ENCODE assay signal across 8 cellular contexts in the genomic region with DNA sequence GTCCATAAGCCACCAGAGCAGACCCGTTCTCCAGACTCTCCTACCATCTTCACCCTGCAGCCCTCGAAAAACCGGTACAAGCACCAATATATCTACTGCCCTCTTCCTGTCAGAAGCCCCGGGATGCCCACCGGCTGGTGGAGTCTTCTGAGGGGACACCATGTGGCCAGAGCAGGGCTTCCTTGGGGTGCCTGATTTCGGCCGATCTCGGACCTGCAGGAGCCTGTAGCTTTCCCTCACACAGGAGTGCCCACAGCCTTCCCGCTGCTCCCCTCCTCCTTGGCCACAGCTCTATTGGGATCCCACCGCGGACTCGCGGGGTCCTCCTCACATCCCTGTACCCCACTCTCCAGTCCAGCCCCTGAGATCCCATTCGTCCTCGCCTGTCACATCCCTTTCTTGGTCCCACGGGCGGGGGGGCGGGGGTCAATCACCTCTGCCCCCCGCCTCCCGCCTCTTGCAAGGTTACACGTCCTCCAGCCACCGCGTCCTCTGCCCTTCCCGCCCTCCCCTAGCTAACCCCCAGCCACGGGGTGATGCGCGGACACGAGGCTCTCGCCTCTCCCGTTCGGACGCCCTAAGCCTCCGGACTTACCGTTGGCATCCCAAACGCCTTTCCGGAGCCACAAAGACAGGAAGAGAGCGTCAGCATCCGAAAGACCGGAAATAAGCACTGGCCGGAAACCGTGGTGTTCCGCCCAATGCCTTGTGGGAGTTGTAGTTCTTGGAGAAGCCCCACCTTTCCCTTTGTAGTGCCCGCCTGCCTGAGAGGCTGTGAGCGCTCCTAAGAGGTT. TPM values are rescaled to one million over a fixed set of nuclear protein-coding genes. Genes with fewer than 3 reads are reported as not detected.
DNase-seq lines count a peak whose midpoint lies in the region; ATAC-seq and TF ChIP-seq lines count a peak whose summit lies in the region.

A gene (minus strand): TSS at position 659 of the 794 bp plus-strand sequence. CDS start 784 bp downstream, outside the sequence.

- peak within 1 kb of the TSS; percentile 48 for H3K27ac ChIP-seq in HCT116 (ENCODE audit: low read depth, low read length)
- peak within 1 kb of the TSS; percentile 54; the same call in 1 of the 2 replicates for H3K27ac ChIP-seq in SK-N-MC
- peak within 1 kb of the TSS; percentile 68 for H3K27ac ChIP-seq in osteoblast (ENCODE audit: low read depth, low read length)
- H3K27ac ChIP-seq in thoracic aorta = peak within 1 kb of the TSS; percentile 64 to 77

- RAD21 ChIA-PET in HCT116 (lab: Charles Lee; ENCODE audit: low non-redundant PET in 1 of 2, low total read pairs in 2 of 2, uncharacterized antibody in 2 of 2, unreplicated experiment in 2 of 2) = no interaction called here

- H3K4me2 ChIP-seq in HCT116 (ENCODE audit: low read length) (peak within 1 kb of the TSS; percentile 92), osteoblast (ENCODE audit: insufficient read depth, low read length) (peak within 1 kb of the TSS; percentile 99)

- H2AFZ ChIP-seq in HCT116 (ENCODE audit: low read depth, low read length, poor library complexity, severe bottlenecking) (peak within 1 kb of the TSS; percentile 16), osteoblast (ENCODE audit: low read length) (peak within 1 kb of the TSS; percentile 89)

- peak; percentile 62 for TF ChIP-seq POLR2A in HCT116 (IDR thresholded peaks at IDR 0.05; ENCODE audit: borderline replicate concordance, extremely low read depth, insufficient read depth, insufficient read length)

- peaks cover 35% of the 10 kb centered on the region for H3K4me1 Mint-ChIP-seq in activated naive CD4-positive, alpha-beta T cell treated with anti-CD3 and anti-CD28 coated beads, Interleukin-2, amount 50 U/mL, for 24 hours

- H3K9ac ChIP-seq in HCT116 (ENCODE audit: low read length) (peak within 1 kb of the TSS; percentile 68), SK-N-MC (ENCODE audit: insufficient read length) (peak within 1 kb of the TSS; percentile 80)

- BruUV-seq in HCT116 (replicated peaks; lab: Mats Ljungman, UMichigan) = no TSS peak

- H4K20me1 ChIP-seq in HCT116 (ENCODE audit: insufficient read depth) = no peaks in the 10 kb centered on the region
- H4K20me1 ChIP-seq in osteoblast (ENCODE audit: insufficient read depth, low read length) = peaks cover 15% of the 10 kb centered on the region

- intact Hi-C loops in HCT116 (cut with micrococcal nuclease) = loop anchor here (2.0 kb wide), 1 partner anchor 34 kb away; a partner anchor contains a TSS

- no peaks in the 10 kb centered on the region for H3K9me3 Mint-ChIP-seq in activated naive CD4-positive, alpha-beta T cell treated with anti-CD3 and anti-CD28 coated beads, Interleukin-2, amount 50 U/mL, for 24 hours

- peak within 1 kb of the TSS; percentile 91 for H3K27ac Mint-ChIP-seq in activated naive CD4-positive, alpha-beta T cell treated with anti-CD3 and anti-CD28 coated beads, Interleukin-2, amount 50 U/mL, for 24 hours

- H3K27me3 ChIP-seq in HCT116 (ENCODE audit: insufficient read depth, low read length) (no peaks in the 10 kb centered on the region), osteoblast (ENCODE audit: insufficient read depth, low read length) (peaks cover 6% of the 10 kb centered on the region), thoracic aorta (replicated peaks; ENCODE audit: insufficient read depth) (no peaks in the 10 kb centered on the region)

- CTCF ChIA-PET in HCT116 (lab: Charles Lee) = interaction anchor here (0.7 kb wide), 1 partner anchor 8 kb away, joined by 3 read pairs; no protein-coding TSS in a partner anchor

- H3K36me3 Mint-ChIP-seq in activated naive CD4-positive, alpha-beta T cell treated with anti-CD3 and anti-CD28 coated beads, Interleukin-2, amount 50 U/mL, for 24 hours = peaks cover 15% of the 10 kb centered on the region

- H3K79me2 ChIP-seq in HCT116 (ENCODE audit: insufficient read depth, low read length) (peaks cover 20% of the 10 kb centered on the region), osteoblast (ENCODE audit: insufficient read depth, low read length) (peaks cover 35% of the 10 kb centered on the region)

- H3K9me2 ChIP-seq in HCT116 (ENCODE audit: insufficient read depth) = no peaks in the 10 kb centered on the region

- no peak for TF ChIP-seq CTCF in HCT116 (IDR thresholded peaks at IDR 0.05 in 2 of 3, conservative IDR thresholded peaks at IDR 0.05 in 1 of 3; ENCODE audit: borderline replicate concordance in 1 of 3, insufficient read depth in 1 of 3, low read depth in 2 of 3, low read length in 2 of 3)
- TF ChIP-seq CTCF in osteoblast (IDR thresholded peaks at IDR 0.05; ENCODE audit: extremely low read depth, low read depth, low read length) = no peak
- no peak for TF ChIP-seq CTCF in thoracic aorta (IDR thresholded peaks at IDR 0.05)

- POLR2A ChIA-PET in HCT116 (lab: Charles Lee) = no interaction called here

- no peaks in the 10 kb centered on the region for H3K27me3 Mint-ChIP-seq in activated naive CD4-positive, alpha-beta T cell treated with anti-CD3 and anti-CD28 coated beads, Interleukin-2, amount 50 U/mL, for 24 hours

- ATAC-seq in HCT116 (peak; percentile 94), thoracic aorta (ENCODE audit: insufficient number of reproducible peaks, low FRiP score, low read depth) (peak; percentile 89)

- H3K4me3 Mint-ChIP-seq in activated naive CD4-positive, alpha-beta T cell treated with anti-CD3 and anti-CD28 coated beads, Interleukin-2, amount 50 U/mL, for 24 hours = peak within 1 kb of the TSS; percentile 94

- H3K4me1 ChIP-seq in HCT116 (ENCODE audit: control insufficient read depth in 1 of 2, insufficient read depth in 2 of 2, low read length in 2 of 2) (peaks cover 4 to 11% of the 10 kb centered on the region in 2 experiments; a peak in 2 of 4 replicates), osteoblast (ENCODE audit: insufficient read depth, low read length) (peaks cover 8% of the 10 kb centered on the region), thoracic aorta (ENCODE audit: control insufficient read depth in 1 of 2, low read depth in 2 of 2) (peaks cover 15 to 16% of the 10 kb centered on the region in 2 donors)

- H3K4me3 ChIP-seq in HCT116 (replicated peaks in 1 of 2; ENCODE audit: low read depth in 1 of 2, low read length in 2 of 2) (peak within 1 kb of the TSS; percentile 79), SK-N-MC (peak within 1 kb of the TSS; percentile 93), osteoblast (ENCODE audit: insufficient read depth, low read length) (peak within 1 kb of the TSS; percentile 92), thoracic aorta (peak within 1 kb of the TSS; percentile 86)

- H3K9me3 ChIP-seq in HCT116 (ENCODE audit: control insufficient read depth in 1 of 2, insufficient read depth in 1 of 2, low read depth in 1 of 2, low read length in 2 of 2) (no peaks in the 10 kb centered on the region), SK-N-MC (ENCODE audit: low read depth, low read length) (no peaks in the 10 kb centered on the region), osteoblast (ENCODE audit: low read depth, low read length) (no peaks in the 10 kb centered on the region), thoracic aorta (no peaks in the 10 kb centered on the region)

- peaks cover 5 to 20% of the 10 kb centered on the region in 2 experiments; a peak in 3 of 4 replicates for H3K36me3 ChIP-seq in HCT116 (ENCODE audit: control insufficient read depth in 1 of 2, insufficient read depth in 2 of 2, low read length in 2 of 2)
- peaks cover 38% of the 10 kb centered on the region for H3K36me3 ChIP-seq in SK-N-MC (ENCODE audit: insufficient read depth, low read length)
- H3K36me3 ChIP-seq in osteoblast (ENCODE audit: insufficient read depth, low read length) = peaks cover 38% of the 10 kb centered on the region
- peaks cover 16% of the 10 kb centered on the region for H3K36me3 ChIP-seq in thoracic aorta

- TF ChIP-seq RAD21 in HCT116 (IDR thresholded peaks at IDR 0.05; ENCODE audit: low read depth) = no peak

- peak; percentile 76 for DNase-seq in GDM1 (lab: John Stamatoyannopoulos, UW)
- DNase-seq in HCT116 (ENCODE audit: low read depth, low spot score) = peak; percentile 84
- DNase-seq in MV-4-11 (lab: John Stamatoyannopoulos, UW) = peak; percentile 91
- DNase-seq in SK-N-MC (ENCODE audit: low read depth, low spot score) = peak; percentile 50
- DNase-seq in glomerular visceral epithelial cell (ENCODE audit: extremely low spot score) = peak; percentile 87
- DNase-seq in osteoblast (ENCODE audit: insufficient read length, low spot score, missing footprints) = peak; percentile 97
- DNase-seq in thoracic aorta (ENCODE audit: low spot score) = peak; percentile 80

TF ChIP-seq in HCT116, 20 proteins besides CTCF, POLR2A, EP300 and RAD21:
- peak; percentile 96 for TF ChIP-seq POLR2AphosphoS5 (IDR thresholded peaks at IDR 0.05; ENCODE audit: low read depth, low read length)
- peak; percentile 74 for TF ChIP-seq ELF1 (IDR thresholded peaks at IDR 0.05; ENCODE audit: borderline replicate concordance, low read depth)
- TF ChIP-seq JUND (IDR thresholded peaks at IDR 0.05) = no peak
- peak; percentile 42 for TF ChIP-seq YY1 (IDR thresholded peaks at IDR 0.05; ENCODE audit: extremely low read depth, insufficient replicate concordance, low read depth, low read length)
- peak; percentile 99 for TF ChIP-seq TCF7L2 (IDR thresholded peaks at IDR 0.05; ENCODE audit: borderline replicate concordance, extremely low read depth, insufficient read depth, insufficient read length)

RNA-seq across cellular contexts. Expression of the gene that starts here (rescaled TPM):
- total RNA-seq in HCT116 (2021; ENCODE audit: unreplicated experiment) (153 TPM), osteoblast (332 and 415 TPM in 2 replicates), thoracic aorta (100 to 1,000 TPM; 132 to 241 TPM)
- 225 and 258 TPM in 2 replicates for polyA plus RNA-seq in HCT116 (2012)

Comparison
In these comparisons a context has a peak if more than half of its experiments do, and no peak if none do; other contexts are left out.
1. Peak in every context shown above with its lines: DNase-seq, ATAC-seq, H3K4me3 ChIP-seq and H3K27ac ChIP-seq.